20 cellular contexts compared by ENCODE assay signal in the genomic region with DNA sequence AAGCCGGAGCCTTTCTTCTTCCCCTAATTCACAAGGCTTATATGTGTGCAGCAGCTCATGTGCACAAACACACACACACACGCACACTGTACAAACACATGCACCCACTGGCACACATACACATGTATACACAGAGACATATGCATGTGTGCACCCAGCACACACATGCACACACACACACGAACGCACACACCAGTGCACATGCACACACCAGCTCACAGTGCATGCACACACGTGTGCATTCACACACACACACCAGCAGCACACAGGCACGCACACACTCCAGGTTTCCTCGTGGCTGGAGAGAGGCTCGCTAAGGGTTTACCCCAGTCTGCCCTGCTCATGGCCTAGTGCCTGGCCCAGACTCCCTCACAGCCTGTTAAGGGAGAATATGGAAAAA.
DNase-seq lines count a peak whose midpoint lies in the region; ATAC-seq, FAIRE-seq and TF ChIP-seq lines count a peak whose summit lies in the region.
"Had no signal": no experiment of that assay in that cellular context is flagged by ENCODE, and none has a peak within 500 bp of the region (broad histone marks: within the 10 kb centered on the region; RNA-seq: fewer than 3 reads in every experiment).

No MANE protein-coding gene starts in this region.

- intact Hi-C loops in A673 (cut with micrococcal nuclease; ENCODE audit: unreplicated experiment), result no loop called here
- intact Hi-C loops in pancreas (cut with DNase I), result no loop called here

- ATAC-seq in pancreas, result peak in 3 of 4 donors; percentile 10 to 30 (median 24)
- ATAC-seq: SK-N-SH treated with all-trans-retinoic acid at 6 μM for 48 hours had no signal

- no peak overlapping the region for H3K23ac ChIP-seq in H1 (ENCODE audit: insufficient read length)

- H2AFZ ChIP-seq in H1 (ENCODE audit: low read length), result no peak overlapping the region

- no peak for TF ChIP-seq POLR2A in H1 (IDR thresholded peaks at IDR 0.05; ENCODE audit: control extremely low read depth in 1 of 2, low read depth in 2 of 2, low read length in 2 of 2)

- no peak overlapping the region for H2AK5ac ChIP-seq in H1 (ENCODE audit: low read depth, low read length)

- no peaks in the 10 kb centered on the region for H3K23me2 ChIP-seq in H1 (ENCODE audit: low read depth, low read length)

- no peak overlapping the region; the same call in 1 of the 2 replicates for H4K8ac ChIP-seq in H1 (ENCODE audit: extremely low read depth, insufficient read depth, low read length)

- H2BK20ac ChIP-seq in H1 (ENCODE audit: low read length), result no peak overlapping the region

- no peak for TF ChIP-seq CTCF in A673 (conservative IDR thresholded peaks at IDR 0.05; ENCODE audit: low read depth, low read length)
- no peak for TF ChIP-seq CTCF in H1 (IDR thresholded peaks at IDR 0.05; ENCODE audit: control extremely low read depth in 1 of 3, insufficient read depth in 1 of 3, low read depth in 1 of 3, low read length in 3 of 3)
- no peak for TF ChIP-seq CTCF in pancreas (IDR thresholded peaks at IDR 0.05)

- no peak overlapping the region for H3K9ac ChIP-seq in H1 (replicated peaks in 1 of 4; ENCODE audit: extremely low read depth in 1 of 4, low read depth in 3 of 4, low read length in 3 of 4)

- H3K4me3 ChIP-seq in A673 (ENCODE audit: low read depth, low read length, poor library complexity, severe bottlenecking) (no peak overlapping the region), H1 (ENCODE audit: extremely low read depth in 1 of 4, insufficient read depth in 2 of 4, low read depth in 3 of 4, low read length in 4 of 4) (no peak overlapping the region), pancreas (no peak overlapping the region)

- H2BK120ac ChIP-seq in H1 (replicated peaks; ENCODE audit: low read depth, low read length), result no peak overlapping the region

- H3K56ac ChIP-seq in H1 (replicated peaks; ENCODE audit: insufficient read length, low read depth, low read length), result no peak overlapping the region

- no peak overlapping the region for H4K5ac ChIP-seq in H1 (ENCODE audit: insufficient read length, low read depth, low read length)

- H3K4ac ChIP-seq in H1 (replicated peaks; ENCODE audit: insufficient read length, low read depth, low read length), result peak overlapping the region; percentile 72

- H3K79me1 ChIP-seq in H1 (ENCODE audit: low read depth, low read length), result no peaks in the 10 kb centered on the region

- no peak overlapping the region for H3K18ac ChIP-seq in H1 (ENCODE audit: extremely low read depth, low read length)

- TF ChIP-seq EP300 in H1 (IDR thresholded peaks at IDR 0.05; ENCODE audit: borderline replicate concordance in 1 of 2, low read depth in 2 of 2, low read length in 2 of 2), result no peak

- H3K14ac ChIP-seq in H1 (ENCODE audit: insufficient read length), result no peak overlapping the region

- H3K36me3 ChIP-seq in A673 (ENCODE audit: insufficient read depth, low read length, poor library complexity, severe bottlenecking) (no peaks in the 10 kb centered on the region), H1 (ENCODE audit: control insufficient read depth in 2 of 4, insufficient read depth in 4 of 4, low read length in 3 of 4) (no peaks in the 10 kb centered on the region), pancreas (no peaks in the 10 kb centered on the region)

- BruUV-seq in A673 (replicated peaks; lab: Mats Ljungman, UMichigan), result no TSS peak

- no peak overlapping the region for H2BK5ac ChIP-seq in H1 (ENCODE audit: low read depth, low read length)

- H3K4me2 ChIP-seq in H1 (ENCODE audit: insufficient read depth in 1 of 2, low read depth in 2 of 2, low read length in 2 of 2), result no peak overlapping the region

- 79% methylated on average over 8 of the region's 8 CpGs; no CpG with 5 or more reads in 1 of the 2 experiments for WGBS in H1 (ENCODE audit: extremely low coverage in 1 of 2, insufficient coverage in 1 of 2, insufficient read length in 1 of 2, insufficient replicate concordance in 2 of 2, low coverage in 1 of 2, low lambda C conversion rate in 2 of 2, missing lambda C conversion rate in 1 of 2), 2 experiments
- 56 to 66% methylated on average over 8 of the region's 8 CpGs for WGBS in pancreas, 2 donors

- H3K27me3 ChIP-seq in A673 (replicated peaks; ENCODE audit: insufficient read depth, low read depth, low read length, poor library complexity) (no peaks in the 10 kb centered on the region), H1 (replicated peaks in 1 of 4; ENCODE audit: control insufficient read depth in 3 of 4, extremely low read depth in 1 of 4, insufficient read depth in 3 of 4, low read length in 3 of 4) (no peaks in the 10 kb centered on the region), pancreas (no peaks in the 10 kb centered on the region)

- FAIRE-seq in HTR-8/SVneo (lab: Jason Lieb, UNC), result peak; percentile 67
- no peak for FAIRE-seq in H1 (lab: Jason Lieb, UNC)
- no peak for FAIRE-seq in pancreas (lab: Jason Lieb, UNC)
- FAIRE-seq: RCC 7860 had no signal

- no peaks in the 10 kb centered on the region for H3K79me2 ChIP-seq in H1 (ENCODE audit: control insufficient read depth in 1 of 2, insufficient read depth in 2 of 2, low read length in 2 of 2)

- DNase-seq in A673 (ENCODE audit: low spot score) (no peak), HTR-8/SVneo (ENCODE audit: insufficient read length, low spot score) (no peak), H1 (ENCODE audit: low read depth in 1 of 2, low spot score in 2 of 2) (no peak), pancreas (no peak), dedifferentiated amniotic fluid mesenchymal stem cell (ENCODE audit: extremely low spot score) (no peak), anterior cingulate cortex (lab: John Stamatoyannopoulos, UW) (no peak), EL (no peak), NCI-H2171 (lab: John Stamatoyannopoulos, UW) (no peak)
- DNase-seq: 8988T; CD4-positive, alpha-beta T cell; DMS79; GF-D8; MM.1S; NCI-H1105; NCI-H187 treated with DMSO at 0.1 percent for 48 hours; NCI-H2171 treated with DMSO at 0.1 percent for 48 hours; NCI-H510A treated with DMSO at 0.1 percent for 48 hours; SHP77 had no signal

- no peak for TF ChIP-seq RAD21 in H1 (IDR thresholded peaks at IDR 0.05 in 1 of 2, conservative IDR thresholded peaks at IDR 0.05 in 1 of 2; ENCODE audit: low read depth in 2 of 2, low read length in 2 of 2)

- no peaks in the 10 kb centered on the region for H4K20me1 ChIP-seq in H1 (replicated peaks in 1 of 2; ENCODE audit: control insufficient read depth in 1 of 2, insufficient read depth in 2 of 2, low read length in 2 of 2)

- no peak overlapping the region; the same call in 1 of the 2 replicates for H2BK12ac ChIP-seq in H1 (ENCODE audit: low read depth, low read length)

- POLR2A ChIA-PET in A673 (lab: Charles Lee; ENCODE audit: low non-redundant PET), result interaction anchor here (0.7 kb wide), 1 partner anchor 73 kb away, joined by 4 read pairs; no protein-coding TSS in a partner anchor
- POLR2A ChIA-PET in H1 (lab: Charles Lee; ENCODE audit: partially characterized antibody), result interaction anchor here (1.0 kb wide), 1 partner anchor 8 kb away, joined by 3 read pairs; no protein-coding TSS in a partner anchor

- H3K9me3 ChIP-seq in A673 (ENCODE audit: low read depth, low read length, poor library complexity, severe bottlenecking), result no peaks in the 10 kb centered on the region
- H3K9me3 ChIP-seq in H1 (ENCODE audit: insufficient read depth in 2 of 2, low read depth in 1 of 2, low read length in 1 of 2), result no peaks in the 10 kb centered on the region; a peak in 1 of 4 replicates
- H3K9me3 ChIP-seq in pancreas, result no peaks in the 10 kb centered on the region

- H3K27ac ChIP-seq in A673 (ENCODE audit: low read depth, low read length, poor library complexity, severe bottlenecking) (peak overlapping the region; percentile 42), H1 (ENCODE audit: low read depth, low read length) (no peak overlapping the region), pancreas (no peak overlapping the region)

- H3K4me1 ChIP-seq in A673 (ENCODE audit: insufficient read depth, low read length, poor library complexity, severe bottlenecking), result peaks cover 23% of the 10 kb centered on the region
- H3K4me1 ChIP-seq in H1 (replicated peaks in 1 of 4; ENCODE audit: control insufficient read depth in 3 of 4, insufficient read depth in 4 of 4, low read length in 3 of 4), result peaks cover 0 to 2% (median 0%) of the 10 kb centered on the region in 4 experiments; a peak in 1 of 7 replicates
- H3K4me1 ChIP-seq in pancreas, result peaks cover 0 to 11% (median 0%) of the 10 kb centered on the region in 3 donors

- H4K91ac ChIP-seq in H1 (replicated peaks; ENCODE audit: insufficient read length, low read length), result no peak overlapping the region

- CTCF ChIA-PET in A673 (lab: Charles Lee), result no interaction called here
- CTCF ChIA-PET in H1 (lab: Charles Lee; ENCODE audit: partially characterized antibody), result interaction anchor here (1.3 to 1.8 kb wide), 2 partner anchors 19 to 35 kb away, joined by 4 to 5 read pairs; no protein-coding TSS in a partner anchor

- H2BK15ac ChIP-seq in H1 (ENCODE audit: low read length), result peak overlapping the region; percentile 47; the same call in 1 of the 2 replicates

TF ChIP-seq in H1, 55 proteins besides CTCF, POLR2A, EP300 and RAD21 (continues in another document):
- TF ChIP-seq, protein P1, sequence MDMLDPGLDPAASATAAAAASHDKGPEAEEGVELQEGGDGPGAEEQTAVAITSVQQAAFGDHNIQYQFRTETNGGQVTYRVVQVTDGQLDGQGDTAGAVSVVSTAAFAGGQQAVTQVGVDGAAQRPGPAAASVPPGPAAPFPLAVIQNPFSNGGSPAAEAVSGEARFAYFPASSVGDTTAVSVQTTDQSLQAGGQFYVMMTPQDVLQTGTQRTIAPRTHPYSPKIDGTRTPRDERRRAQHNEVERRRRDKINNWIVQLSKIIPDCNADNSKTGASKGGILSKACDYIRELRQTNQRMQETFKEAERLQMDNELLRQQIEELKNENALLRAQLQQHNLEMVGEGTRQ (IDR thresholded peaks at IDR 0.05; ENCODE audit: low read length), result no peak
- TF ChIP-seq, protein P2, sequence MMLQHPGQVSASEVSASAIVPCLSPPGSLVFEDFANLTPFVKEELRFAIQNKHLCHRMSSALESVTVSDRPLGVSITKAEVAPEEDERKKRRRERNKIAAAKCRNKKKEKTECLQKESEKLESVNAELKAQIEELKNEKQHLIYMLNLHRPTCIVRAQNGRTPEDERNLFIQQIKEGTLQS (IDR thresholded peaks at IDR 0.05; ENCODE audit: insufficient read depth, low read depth, low read length), result no peak
- TF ChIP-seq POU5F1 (IDR thresholded peaks at IDR 0.05; ENCODE audit: low read depth, low read length), result no peak
- TF ChIP-seq HDAC2 (IDR thresholded peaks at IDR 0.05; ENCODE audit: borderline replicate concordance in 1 of 2, low read depth in 2 of 2, low read length in 2 of 2), result no peak
- no peak for TF ChIP-seq NRF1 (IDR thresholded peaks at IDR 0.05; ENCODE audit: low read depth, low read length)
- TF ChIP-seq, protein P3, sequence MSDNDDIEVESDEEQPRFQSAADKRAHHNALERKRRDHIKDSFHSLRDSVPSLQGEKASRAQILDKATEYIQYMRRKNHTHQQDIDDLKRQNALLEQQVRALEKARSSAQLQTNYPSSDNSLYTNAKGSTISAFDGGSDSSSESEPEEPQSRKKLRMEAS (IDR thresholded peaks at IDR 0.05), result no peak
- no peak for TF ChIP-seq FOSL1 (IDR thresholded peaks at IDR 0.05; ENCODE audit: insufficient read depth, low read depth, low read length)
- no peak for TF ChIP-seq CBX8 (IDR thresholded peaks at IDR 0.05; ENCODE audit: borderline replicate concordance, low read depth, low read length)
- TF ChIP-seq POLR2AphosphoS5 (IDR thresholded peaks at IDR 0.05; ENCODE audit: low read depth, low read length), result no peak
